ENCODE assay signal across 8 cellular contexts in the genomic region with DNA sequence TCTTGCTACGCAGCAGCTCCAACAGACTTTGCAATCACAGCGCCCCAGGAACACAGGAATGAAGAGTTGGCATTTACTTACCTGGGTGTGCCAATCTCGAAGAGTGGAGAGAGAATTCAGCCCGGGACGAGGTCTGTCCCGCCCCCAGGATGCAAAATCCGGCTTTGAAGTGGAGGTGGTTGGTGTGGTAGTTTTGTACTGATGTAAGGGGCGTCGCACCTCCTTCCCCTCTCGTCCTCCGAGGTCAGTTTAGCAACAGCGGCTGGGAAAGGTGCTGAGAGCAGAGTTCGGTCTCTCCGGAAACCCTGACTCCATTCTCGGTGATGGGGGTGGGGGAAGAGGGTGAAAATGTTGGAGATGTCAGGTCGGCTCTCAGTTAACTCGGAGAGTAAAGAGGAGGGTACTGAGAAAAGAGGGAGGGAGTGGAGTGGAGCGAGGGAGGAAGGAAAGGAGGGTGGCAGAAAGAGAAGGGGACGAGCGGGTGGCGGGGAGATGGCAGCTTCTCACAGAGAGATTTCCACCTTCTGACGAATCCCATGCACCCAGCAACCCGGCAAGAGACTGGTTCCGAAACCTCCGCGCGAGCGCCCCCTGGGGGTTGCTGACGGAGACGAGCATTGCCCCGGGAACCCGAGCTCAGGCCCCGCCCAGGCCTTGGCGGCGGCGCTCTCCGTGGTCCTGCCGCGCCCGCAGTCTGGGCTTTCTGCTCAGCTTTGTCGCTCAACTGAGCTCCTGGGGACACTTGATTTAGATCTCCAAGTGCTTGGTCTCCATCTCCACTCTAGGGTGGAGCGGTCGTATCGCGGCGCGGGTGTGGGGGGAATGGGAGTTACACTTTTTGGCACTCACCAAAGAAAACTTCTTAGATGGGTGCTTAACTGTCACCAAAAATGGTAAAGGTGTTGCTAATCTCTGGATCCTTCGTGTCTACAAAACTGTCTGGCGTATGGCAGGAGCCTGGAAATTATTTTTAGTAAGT. TPM values are rescaled to one million over a fixed set of nuclear protein-coding genes. Genes with fewer than 3 reads are reported as not detected.
DNase-seq lines count a peak whose midpoint lies in the region; ATAC-seq, FAIRE-seq and TF ChIP-seq lines count a peak whose summit lies in the region.

A gene (minus strand): TSS at position 529 of the 979 bp plus-strand sequence.

- no peak within 1 kb of the TSS for H3K4me3 Mint-ChIP-seq in T-helper 2 cell treated with Interferon-gamma antibody and Interleukin-4, amounts not matched to agents 5 μg/mL and 100 μg/mL, for 36 hours

- no peaks in the 10 kb centered on the region for H3K36me3 ChIP-seq in K562 (ENCODE audit: control insufficient read depth, insufficient read depth, low read length)

- no peaks in the 10 kb centered on the region for H3K9me3 ChIP-seq in K562 (replicated peaks; ENCODE audit: control insufficient read depth, insufficient read depth, low read depth, low read length)

- DNase-seq in NCI-H187 treated with DMSO at 0.1 percent for 48 hours (lab: John Stamatoyannopoulos, UW) (peak; percentile 52), K562 (ENCODE audit: extremely low read depth in 1 of 4, low spot score in 3 of 4) (peak; percentile 77 to 89 (median 84)), iPS DF 4.7 (ENCODE audit: extremely low read depth, low spot score) (peak; percentile 68), sciatic nerve (ENCODE audit: low spot score) (peak; percentile 81), DMS114 treated with DMSO at 0.1 percent for 48 hours (lab: John Stamatoyannopoulos, UW; ENCODE audit: unreplicated experiment) (no peak)
- peak; percentile 64 for DNase-seq in T-helper 2 cell treated with Interferon-gamma antibody and Interleukin-4, amounts not matched to agents 5 μg/mL and 100 μg/mL, for 36 hours (ENCODE audit: low spot score)

- no peak within 1 kb of the TSS for H3K27ac Mint-ChIP-seq in T-helper 2 cell treated with Interferon-gamma antibody and Interleukin-4, amounts not matched to agents 5 μg/mL and 100 μg/mL, for 36 hours

- H3K27me3 ChIP-seq in K562 (ENCODE audit: control insufficient read depth in 2 of 2, insufficient read depth in 2 of 2, low read length in 2 of 2), result no peaks in the 10 kb centered on the region

- peaks cover 7% of the 10 kb centered on the region for H3K4me1 Mint-ChIP-seq in T-helper 2 cell treated with Interferon-gamma antibody and Interleukin-4, amounts not matched to agents 5 μg/mL and 100 μg/mL, for 36 hours (ENCODE audit: low read depth)

- H3K27me3 Mint-ChIP-seq in T-helper 2 cell treated with Interferon-gamma antibody and Interleukin-4, amounts not matched to agents 5 μg/mL and 100 μg/mL, for 36 hours (ENCODE audit: low read depth), result peaks cover 36% of the 10 kb centered on the region

- intact Hi-C loops in K562 (cut with micrococcal nuclease), result loop anchor here (5.0 to 10.0 kb wide), 2 partner anchors 148 to 490 kb away; no protein-coding TSS in a partner anchor
- intact Hi-C loops in sciatic nerve (cut with DNase I), result no loop called here

- no peak for FAIRE-seq in K562 (lab: Jason Lieb, UNC)

- H3K36me3 Mint-ChIP-seq in T-helper 2 cell treated with Interferon-gamma antibody and Interleukin-4, amounts not matched to agents 5 μg/mL and 100 μg/mL, for 36 hours (ENCODE audit: low read depth), result no peaks in the 10 kb centered on the region

- no peaks in the 10 kb centered on the region for H3K9me1 ChIP-seq in K562 (ENCODE audit: control insufficient read depth, insufficient read depth, low read length)

- H3K79me2 ChIP-seq in K562 (ENCODE audit: control insufficient read depth, insufficient read depth, low read length), result no peaks in the 10 kb centered on the region

- WGBS in K562 (ENCODE audit: insufficient coverage, low coverage, missing lambda C conversion rate), result 4% methylated on average over 22 of the region's 49 CpGs

- H2AFZ ChIP-seq in K562 (ENCODE audit: low read depth, low read length), result no peak within 1 kb of the TSS

- H3K4me3 ChIP-seq in K562, result no peak within 1 kb of the TSS

- TF ChIP-seq POLR2A in K562 (conservative IDR thresholded peaks at IDR 0.05), result no peak

- in situ Hi-C loops in K562 (cut with MboI), result no loop called here

- no peak within 1 kb of the TSS for H3K4me2 ChIP-seq in K562 (ENCODE audit: insufficient read depth, low read length)

- TF ChIP-seq RAD21 in K562 (CRISPR knock-in tag; conservative IDR thresholded peaks at IDR 0.05 in 1 of 2, IDR thresholded peaks at IDR 0.05 in 1 of 2), result peak; percentile 29 to 50; a peak in 3 of 4 replicates

- POLR2A ChIA-PET in K562 (lab: Yijun Ruan, JAX), result interaction anchor here (0.5 to 0.8 kb wide), 2 partner anchors 239 to 301 kb away, joined by 3 read pairs; no protein-coding TSS in a partner anchor

- no peaks in the 10 kb centered on the region for H3K9me3 Mint-ChIP-seq in T-helper 2 cell treated with Interferon-gamma antibody and Interleukin-4, amounts not matched to agents 5 μg/mL and 100 μg/mL, for 36 hours

- CTCF ChIA-PET in K562 (lab: Yijun Ruan, JAX; ENCODE audit: low intra/inter-chr PET ratio), result interaction anchor here (0.6 kb wide), 2 partner anchors 240 to 758 kb away, joined by 3 read pairs; no protein-coding TSS in a partner anchor

- ATAC-seq in HG02938 (IDR thresholded peaks at IDR 0.05; ENCODE audit: unreplicated experiment), result peak; percentile 91
- ATAC-seq in K562, result peak; percentile 100
- ATAC-seq in sciatic nerve, result peak; percentile 84

- H3K9ac ChIP-seq in K562 (ENCODE audit: insufficient read depth in 1 of 2, low read depth in 2 of 2, low read length in 2 of 2), result no peak within 1 kb of the TSS

- H3K27ac ChIP-seq in K562 (ENCODE audit: extremely low read depth, low read depth, low read length), result no peak within 1 kb of the TSS

- TF ChIP-seq EP300 in K562 (IDR thresholded peaks at IDR 0.05; ENCODE audit: low read length), result no peak

- no peaks in the 10 kb centered on the region for H4K20me1 ChIP-seq in K562 (replicated peaks; ENCODE audit: control insufficient read depth, insufficient read depth, low read length)

- H3K4me1 ChIP-seq in K562 (replicated peaks in 1 of 2; ENCODE audit: control insufficient read depth in 2 of 2, insufficient read depth in 2 of 2, low read length in 2 of 2), result peaks cover 0 to 5% of the 10 kb centered on the region in 2 experiments; a peak in 1 of 5 replicates

- no TSS peak for BruUV-seq in K562 (replicated peaks; lab: Mats Ljungman, UMichigan)

- TF ChIP-seq CTCF in GM12872 (IDR thresholded peaks at IDR 0.05; ENCODE audit: insufficient read depth, low read depth, low read length), result peak; percentile 79
- TF ChIP-seq CTCF in K562 (IDR thresholded peaks at IDR 0.05 in 2 of 3, conservative IDR thresholded peaks at IDR 0.05 in 1 of 3; ENCODE audit: insufficient read depth in 2 of 3, low read depth in 1 of 3, low read length in 3 of 3), result peak; percentile 71 to 82 (median 72)

TF ChIP-seq in K562, 482 proteins besides CTCF, POLR2A, EP300 and RAD21 (continues in another document):
- TF ChIP-seq ZNF232 (CRISPR knock-in tag; IDR thresholded peaks at IDR 0.05) (0 out of 2 replicates have a peak, but pooled peaks have one; percentile 49), RCOR1 (IDR thresholded peaks at IDR 0.05; ENCODE audit: borderline replicate concordance in 1 of 2, low read depth in 2 of 2, low read length in 2 of 2) (peak in 1 of 2 experiments; percentile 40; a peak in 1 of 4 replicates), MIER1 (IDR thresholded peaks at IDR 0.05; ENCODE audit: low read depth) (peak; percentile 94), PTBP1 (IDR thresholded peaks at IDR 0.05; ENCODE audit: low read depth, low read length) (0 out of 2 replicates have a peak, but pooled peaks have one; percentile 50), SMARCB1 (IDR thresholded peaks at IDR 0.05; ENCODE audit: insufficient read length, low read depth) (no peak), HCFC1 (IDR thresholded peaks at IDR 0.05; ENCODE audit: low read depth, low read length) (0 out of 2 replicates have a peak, but pooled peaks have one; percentile 14), NR2C1 (IDR thresholded peaks at IDR 0.05) (no peak), NR2C1 (tag; IDR thresholded peaks at IDR 0.05) (no peak), DPF2 (IDR thresholded peaks at IDR 0.05) (no peak), JUNB (CRISPR knock-in tag; conservative IDR thresholded peaks at IDR 0.05) (no peak), HDAC2 (IDR thresholded peaks at IDR 0.05) (peak; percentile 42; the same call in 1 of the 2 replicates), RB1 (IDR thresholded peaks at IDR 0.05; ENCODE audit: low read depth) (peak; percentile 53; the same call in 1 of the 2 replicates), SP1 (CRISPR knock-in tag; IDR thresholded peaks at IDR 0.05) (peak; percentile 33; the same call in 1 of the 2 replicates), RFX1 (IDR thresholded peaks at IDR 0.05) (peak; percentile 34; the same call in 1 of the 2 replicates), TCF3 (CRISPR knock-in tag; IDR thresholded peaks at IDR 0.05) (no peak), SRF (CRISPR knock-in tag; IDR thresholded peaks at IDR 0.05) (peak in 1 of 2 experiments; percentile 68; a peak in 1 of 4 replicates), SMC3 (conservative IDR thresholded peaks at IDR 0.05; ENCODE audit: insufficient read depth, low read depth, low read length) (0 out of 2 replicates have a peak, but pooled peaks have one; percentile 28)

RNA-seq across cellular contexts. Expression of the gene that starts here (rescaled TPM):
- total RNA-seq in K562 (2011; cell fraction: chromatin; rRNA removed; ENCODE audit: low replicate concordance), result not detected in 2 replicates
- not detected in 2 replicates for total RNA-seq in K562 (2011; cell fraction: nucleolus; rRNA removed)
- not detected in 2 replicates for total RNA-seq in K562 (2011; cell fraction: nucleoplasm; rRNA removed)
- total RNA-seq in K562 (2014; rRNA removed), result not detected in 2 replicates
- not detected in 2 replicates for total RNA-seq in K562 (2014; rRNA removed; fragmentation: Illumina TruSeq; extraction: Trizol)
- total RNA-seq in K562 (2015; rRNA removed; fragmentation: Illumina TruSeq; extraction: Trizol), result not detected in 2 replicates
- total RNA-seq in K562 (2021), result not detected in 2 replicates
- not detected in 2 replicates for polyA plus RNA-seq in K562 (2011; rRNA removed)
- not detected in 2 replicates for polyA plus RNA-seq in K562 (2011; cell fraction: cytosol; rRNA removed)
- polyA plus RNA-seq in K562 (2011; cell fraction: nucleus; rRNA removed), result not detected in 2 replicates
- 0.07 TPM in 1 of 2 replicates, not detected in the other for polyA plus RNA-seq in K562 (2012)
- polyA plus RNA-seq in K562 (2014; fragmentation: Illumina TruSeq; extraction: Trizol), result not detected in 2 replicates
- polyA plus RNA-seq in K562 (2014; fragmentation: Nextera tagmentation; extraction: Ambion mirVana), result not detected
- not detected in 2 replicates for polyA plus RNA-seq in K562 (2014; rRNA removed)
- polyA minus RNA-seq in K562 (2011; rRNA and poly(A)+ RNA removed), result not detected in 2 replicates
- not detected in 2 replicates for polyA minus RNA-seq in K562 (2011; cell fraction: cytosol; rRNA and poly(A)+ RNA removed)
- not detected in 2 replicates for polyA minus RNA-seq in K562 (2011; cell fraction: nucleus; rRNA and poly(A)+ RNA removed)
- total RNA-seq in sciatic nerve, result 0.18 TPM

Comparison
In these comparisons a context has a peak if more than half of its experiments do, and no peak if none do; other contexts are left out.
1. Peak in DNase-seq and ATAC-seq in K562; RNA of the gene not detected or under 1 TPM.
2. Peak in DNase-seq and ATAC-seq in sciatic nerve; RNA of the gene not detected or under 1 TPM.